In genomic region chr11:66880484-66881211, GRCh38 we compare ENCODE assay signal across 9 cellular contexts. TPM values are rescaled to one million over a fixed set of nuclear protein-coding genes. Genes with fewer than 3 reads are reported as not detected.
DNase-seq lines count a peak whose midpoint lies in the region; ATAC-seq and TF ChIP-seq lines count a peak whose summit lies in the region.
"Had no signal": no experiment of that assay in that cellular context is flagged by ENCODE, and none has a peak within 500 bp of the region (broad histone marks: within the 10 kb centered on the region; RNA-seq: fewer than 3 reads in every experiment).

No MANE protein-coding gene starts in this region.

- no peaks in the 10 kb centered on the region for H4K20me1 ChIP-seq in PC-9 (ENCODE audit: insufficient read depth)

- POLR2A ChIA-PET in PC-9 (lab: Charles Lee; ENCODE audit: unreplicated experiment), result interaction anchor here (0.5 to 0.8 kb wide), 5 partner anchors 38 to 238 kb away, joined by 3 to 6 read pairs (median 4); partner anchors contain the start of gene KDM2A
- POLR2A ChIA-PET in GM10248 (lab: Yijun Ruan, JAX), result interaction anchor here (0.6 kb wide), 1 partner anchor 93 kb away, joined by 5 read pairs; no protein-coding TSS in a partner anchor

- H3F3A ChIP-seq in PC-9 (ENCODE audit: insufficient read depth, low read depth), result peaks cover 49% of the 10 kb centered on the region

- H3K9me3 ChIP-seq in PC-9 (ENCODE audit: insufficient read depth, low read depth) (no peaks in the 10 kb centered on the region), right cardiac atrium (ENCODE audit: control insufficient read depth, low read length) (no peaks in the 10 kb centered on the region)

- 60% methylated on average over 11 of the region's 11 CpGs for WGBS in right cardiac atrium

- TF ChIP-seq CTCF in C4-2B (conservative IDR thresholded peaks at IDR 0.05) (no peak), PC-9 (conservative IDR thresholded peaks at IDR 0.05) (0 out of 2 replicates have a peak, but pooled peaks have one; percentile 4), GM10248 (IDR thresholded peaks at IDR 0.05; ENCODE audit: control extremely low read depth, extremely low read depth, low read depth, missing control alignments) (no peak)

- ATAC-seq in right cardiac atrium (no peak), GM18909 (IDR thresholded peaks at IDR 0.05; ENCODE audit: poor library complexity, unreplicated experiment) (no peak), HG02973 (IDR thresholded peaks at IDR 0.05; ENCODE audit: unreplicated experiment) (no peak)

- H3K27me3 ChIP-seq in PC-9 (ENCODE audit: insufficient read depth, low read depth) (no peaks in the 10 kb centered on the region), right cardiac atrium (ENCODE audit: control insufficient read depth, insufficient read depth) (no peaks in the 10 kb centered on the region)

- H3K4me3 ChIP-seq in PC-9 (no peak overlapping the region), right cardiac atrium (ENCODE audit: low read length) (no peak overlapping the region)

- H3K79me2 ChIP-seq in PC-9 (ENCODE audit: low read depth), result no peaks in the 10 kb centered on the region

- CTCF ChIA-PET in PC-9 (lab: Charles Lee) (interaction anchor here (0.5 to 0.9 kb wide), 3 partner anchors 25 to 491 kb away, joined by 3 to 4 read pairs (median 3); no protein-coding TSS in a partner anchor), GM10248 (lab: Yijun Ruan, JAX) (interaction anchor here (0.9 to 4.9 kb wide), 11 partner anchors 9 to 187 kb away, joined by 3 to 28 read pairs (median 4); no protein-coding TSS in a partner anchor)

- H2AFZ ChIP-seq in PC-9, result no peak overlapping the region

- H3K4me1 ChIP-seq in PC-9 (replicated peaks; ENCODE audit: insufficient read depth) (peaks cover 58% of the 10 kb centered on the region), right cardiac atrium (ENCODE audit: control insufficient read depth, insufficient read depth, low read length) (no peaks in the 10 kb centered on the region)

- DNase-seq in Kasumi-1 (lab: John Stamatoyannopoulos, UW) (peak; percentile 45 to 57), PC-9 (peak; percentile 97), right cardiac atrium (peak in 2 of 3 donors; percentile 59 to 68), GM10248 (ENCODE audit: extremely low spot score) (no peak)
- no peak for DNase-seq in activated CD4-positive, CD25-positive, alpha-beta regulatory T cell treated with anti-CD3 and anti-CD28 coated beads, Interleukin-2, amount 50 U/mL, for 72 hours
- DNase-seq: SW 1271 had no signal

- no peaks in the 10 kb centered on the region for H3K9me2 ChIP-seq in PC-9 (ENCODE audit: insufficient read depth)

- intact Hi-C loops in PC-9 (cut with micrococcal nuclease; ENCODE audit: unreplicated experiment) (loop anchor here (1.0 to 5.0 kb wide), 5 partner anchors 37 to 437 kb away; partner anchors contain the start of gene RCE1), right cardiac atrium (cut with DNase I) (no loop called here)

- H3K27ac ChIP-seq in C4-2B, result peak overlapping the region; percentile 60
- no peak overlapping the region for H3K27ac ChIP-seq in PC-9
- no peak overlapping the region for H3K27ac ChIP-seq in right cardiac atrium (ENCODE audit: low read length)

- H3K4me2 ChIP-seq in PC-9, result peak overlapping the region; percentile 70

- BruUV-seq in PC-9 (replicated peaks; lab: Mats Ljungman, UMichigan), result no TSS peak

- no peaks in the 10 kb centered on the region for H3K36me3 ChIP-seq in PC-9 (ENCODE audit: low read depth)

RNA-seq across cellular contexts. Expression of gene LRFN4, which starts 23.8 kb away (rescaled TPM):
- total RNA-seq in PC-9 (2021), result 13.8 and 26.6 TPM in 2 replicates
- total RNA-seq in right cardiac atrium, result 10 to 100 TPM; 10.8 to 14.6 (median 11.6) TPM
- 11.8 TPM for polyA plus RNA-seq in right cardiac atrium

RNA-seq across cellular contexts. Expression of gene RCE1, which starts 37.4 kb away (rescaled TPM):
- 42.1 and 42.9 TPM in 2 replicates for total RNA-seq in PC-9 (2021)
- total RNA-seq in right cardiac atrium, result 1 to 10 TPM; 5.3 to 9.4 (median 6.8) TPM
- 4.8 TPM for polyA plus RNA-seq in right cardiac atrium

Comparison
In these comparisons a context has a peak if more than half of its experiments do, and no peak if none do; other contexts are left out.
1. DNase-seq: peak in Kasumi-1 (2 of 2), PC-9 (2 of 2) and right cardiac atrium (2 of 3); none in activated CD4-positive, CD25-positive, alpha-beta regulatory T cell treated with anti-CD3 and anti-CD28 coated beads, Interleukin-2, amount 50 U/mL, for 72 hours (single experiment) and GM10248 (single experiment).